ENCODE assay signal across 9 cellular contexts in genomic region chr16:24858219-24859041, GRCh38. TPM values are rescaled to one million over a fixed set of nuclear protein-coding genes. Genes with fewer than 3 reads are reported as not detected.
A peak's percentile ranks its signal among the peaks of the same experiment; 100 is the strongest.
DNase-seq lines count a peak whose midpoint lies in the region; ATAC-seq, FAIRE-seq and TF ChIP-seq lines count a peak whose summit lies in the region.
"Had no signal": no experiment of that assay in that cellular context is flagged by ENCODE, and none has a peak within 500 bp of the region (broad histone marks: within the 10 kb centered on the region; RNA-seq: fewer than 3 reads in every experiment).

No MANE protein-coding gene starts in this region.

- DNase-seq in HAP-1 (ENCODE audit: low spot score in 2 of 2) (peak; percentile 12 to 85), SK-MEL-5 (ENCODE audit: low read depth, low spot score) (peak; percentile 40), astrocyte (ENCODE audit: low read depth) (peak; percentile 26), left colon (peak; percentile 35 to 79), NCI-H1930 (lab: John Stamatoyannopoulos, UW) (no peak)
- peak; percentile 5 for DNase-seq in stimulated activated naive CD4-positive, alpha-beta T cell treated with Interleukin-2 at 50 U/mL for 16 hours (lab: John Stamatoyannopoulos, UW)

- H3K9ac ChIP-seq in astrocyte (ENCODE audit: low read length): no peak overlapping the region

- no peak overlapping the region for H3K4me2 ChIP-seq in astrocyte (ENCODE audit: low read length)

- H3K9me3 ChIP-seq in HAP-1: no peaks in the 10 kb centered on the region
- no peaks in the 10 kb centered on the region for H3K9me3 ChIP-seq in astrocyte (ENCODE audit: insufficient read depth, low read depth, low read length)

- TF ChIP-seq CTCF in astrocyte (IDR thresholded peaks at IDR 0.05; ENCODE audit: insufficient read depth, low read depth, low read length): no peak

- no peaks in the 10 kb centered on the region for H3K79me2 ChIP-seq in astrocyte (ENCODE audit: insufficient read depth, low read length)

- no peak for FAIRE-seq in astrocyte (lab: Jason Lieb, UNC)
- FAIRE-seq: islet of Langerhans had no signal

- peak; percentile 73 for ATAC-seq in left colon
- no peak for ATAC-seq in HG03571 (IDR thresholded peaks at IDR 0.05; ENCODE audit: unreplicated experiment)
- no peak for ATAC-seq in HG03280 (IDR thresholded peaks at IDR 0.05; ENCODE audit: unreplicated experiment)

- no peaks in the 10 kb centered on the region for H3K36me3 ChIP-seq in HAP-1 (replicated peaks)
- H3K36me3 ChIP-seq in astrocyte (ENCODE audit: insufficient read depth, low read length): no peaks in the 10 kb centered on the region

- H4K20me1 ChIP-seq in astrocyte (ENCODE audit: insufficient read depth, low read length): no peaks in the 10 kb centered on the region

- H3K4me1 Mint-ChIP-seq in astrocyte (ENCODE audit: low read depth, unreplicated experiment): no peaks in the 10 kb centered on the region

- H3K4me1 ChIP-seq in HAP-1 (no peaks in the 10 kb centered on the region), astrocyte (ENCODE audit: insufficient read depth, low read length) (peaks cover 9% of the 10 kb centered on the region)

- no peaks in the 10 kb centered on the region for H3K9me3 Mint-ChIP-seq in astrocyte (ENCODE audit: unreplicated experiment)

- H3K4me3 Mint-ChIP-seq in astrocyte (ENCODE audit: unreplicated experiment): no peak overlapping the region

- in situ Hi-C loops in HAP-1 (cut with MboI; ENCODE audit: low sequenced_read_pairs): no loop called here
- in situ Hi-C loops in SK-MEL-5 (cut with HindIII; ENCODE audit: low pct_unique_long_range_greater_than_20kb, low sequenced_read_pairs): no loop called here

- no peaks in the 10 kb centered on the region for H3K36me3 Mint-ChIP-seq in astrocyte (ENCODE audit: low read depth, unreplicated experiment)

- H3K27ac ChIP-seq in astrocyte (ENCODE audit: low read depth, low read length): no peak overlapping the region

- H3K27ac Mint-ChIP-seq in astrocyte (ENCODE audit: unreplicated experiment): no peak overlapping the region

- H3K27me3 Mint-ChIP-seq in astrocyte (ENCODE audit: low read depth, unreplicated experiment): peaks cover 8% of the 10 kb centered on the region

- H2AFZ ChIP-seq in astrocyte (ENCODE audit: low read depth, low read length): no peak overlapping the region

- H3K27me3 ChIP-seq in HAP-1 (ENCODE audit: low read depth): no peaks in the 10 kb centered on the region
- H3K27me3 ChIP-seq in astrocyte (ENCODE audit: insufficient read depth, low read length): no peaks in the 10 kb centered on the region

- intact Hi-C loops in left colon (cut with DNase I, micrococcal nuclease): no loop called here

- H3K4me3 ChIP-seq in HAP-1 (no peak overlapping the region), astrocyte (ENCODE audit: insufficient read depth, low read depth, low read length) (no peak overlapping the region)

RNA-seq across cellular contexts. Expression of gene SLC5A11, which starts 12.7 kb away (rescaled TPM):
- total RNA-seq in SK-MEL-5 (2014; rRNA removed; shearing (Covaris generic)): 0.05 TPM in 1 of 2 replicates, not detected in the other
- not detected in 2 replicates for polyA plus RNA-seq in SK-MEL-5 (2015; cell fraction: cytosol; rRNA removed)
- 0.19 and 0.43 TPM in 2 replicates for polyA plus RNA-seq in SK-MEL-5 (2015; cell fraction: nucleus; rRNA removed)
- total RNA-seq in astrocyte (not detected in 2 replicates), left colon (1 to 10 TPM in 1 of 2 donors, under 1 TPM in 1; 0.31 to 2.8 TPM)

Comparison
In these comparisons a context has a peak if more than half of its experiments do, and no peak if none do; other contexts are left out.
1. DNase-seq: peak in HAP-1 (2 of 2), SK-MEL-5 (single experiment), astrocyte (single experiment), left colon (2 of 2) and stimulated activated naive CD4-positive, alpha-beta T cell treated with Interleukin-2 at 50 U/mL for 16 hours (single experiment); none in NCI-H1930 (0 of 2).